Comparison of ENCODE assay signal across 2 cellular contexts in genomic region chr11:43790444-43790794, GRCh38.
TF ChIP-seq lines count a peak whose summit lies in the region.

No MANE protein-coding gene starts in this region.

TF ChIP-seq in HCT116, 20 proteins besides CTCF, POLR2A, EP300 and RAD21 (continued from another document):
- TF ChIP-seq EGR1 (IDR thresholded peaks at IDR 0.05; ENCODE audit: low read depth) (peak; percentile 71), CBX3 (IDR thresholded peaks at IDR 0.05; ENCODE audit: low read depth) (no peak; the same call in 1 of the 2 replicates), MAX (IDR thresholded peaks at IDR 0.05) (peak; percentile 8; the same call in 1 of the 2 replicates), JUND (IDR thresholded peaks at IDR 0.05) (no peak), CEBPB (IDR thresholded peaks at IDR 0.05; ENCODE audit: low read depth) (peak; percentile 40; the same call in 1 of the 2 replicates), POLR2AphosphoS5 (IDR thresholded peaks at IDR 0.05; ENCODE audit: low read depth, low read length) (no peak), SIN3A (IDR thresholded peaks at IDR 0.05; ENCODE audit: low read depth) (peak; percentile 20; the same call in 1 of the 2 replicates), ELF1 (IDR thresholded peaks at IDR 0.05; ENCODE audit: borderline replicate concordance, low read depth) (no peak), SRF (IDR thresholded peaks at IDR 0.05; ENCODE audit: low read depth) (no peak), YY1 (IDR thresholded peaks at IDR 0.05; ENCODE audit: extremely low read depth, insufficient replicate concordance, low read depth, low read length) (no peak)
TF ChIP-seq in HCT116: peak in this region for 7.

TF ChIP-seq in SK-N-SH treated with all-trans-retinoic acid at 6 μM for 48 hours, 23 proteins besides CTCF, POLR2A, EP300 and RAD21 (continued from another document):
- TF ChIP-seq ZC3H10 (CRISPR knock-in tag; IDR thresholded peaks at IDR 0.05) (no peak), GLIS3 (CRISPR knock-in tag; IDR thresholded peaks at IDR 0.05) (no peak), ARNTL (CRISPR knock-in tag; IDR thresholded peaks at IDR 0.05; ENCODE audit: borderline replicate concordance, low read depth) (no peak), TOX (CRISPR knock-in tag; IDR thresholded peaks at IDR 0.05; ENCODE audit: borderline replicate concordance) (no peak), RARB (CRISPR knock-in tag; IDR thresholded peaks at IDR 0.05) (no peak), CSRNP3 (CRISPR knock-in tag; IDR thresholded peaks at IDR 0.05) (no peak), POU6F1 (CRISPR knock-in tag; IDR thresholded peaks at IDR 0.05; ENCODE audit: borderline replicate concordance, low read depth) (no peak), CSDC2 (CRISPR knock-in tag; IDR thresholded peaks at IDR 0.05) (no peak), ISL1 (CRISPR knock-in tag; IDR thresholded peaks at IDR 0.05) (no peak), CREB5 (CRISPR knock-in tag; IDR thresholded peaks at IDR 0.05; ENCODE audit: low read depth) (no peak), ZNF70 (CRISPR knock-in tag; IDR thresholded peaks at IDR 0.05) (no peak), BACH2 (CRISPR knock-in tag; IDR thresholded peaks at IDR 0.05; ENCODE audit: borderline replicate concordance) (no peak), ZFP30 (CRISPR knock-in tag; IDR thresholded peaks at IDR 0.05) (no peak), ESRRG (CRISPR knock-in tag; IDR thresholded peaks at IDR 0.05) (no peak), ZNF565 (CRISPR knock-in tag; conservative IDR thresholded peaks at IDR 0.05; ENCODE audit: low read depth) (no peak), PPARA (CRISPR knock-in tag; IDR thresholded peaks at IDR 0.05; ENCODE audit: borderline replicate concordance) (no peak), SNAI2 (CRISPR knock-in tag; IDR thresholded peaks at IDR 0.05) (no peak)
